Comparison of ENCODE assay signal across 1 cellular context in the genomic region with DNA sequence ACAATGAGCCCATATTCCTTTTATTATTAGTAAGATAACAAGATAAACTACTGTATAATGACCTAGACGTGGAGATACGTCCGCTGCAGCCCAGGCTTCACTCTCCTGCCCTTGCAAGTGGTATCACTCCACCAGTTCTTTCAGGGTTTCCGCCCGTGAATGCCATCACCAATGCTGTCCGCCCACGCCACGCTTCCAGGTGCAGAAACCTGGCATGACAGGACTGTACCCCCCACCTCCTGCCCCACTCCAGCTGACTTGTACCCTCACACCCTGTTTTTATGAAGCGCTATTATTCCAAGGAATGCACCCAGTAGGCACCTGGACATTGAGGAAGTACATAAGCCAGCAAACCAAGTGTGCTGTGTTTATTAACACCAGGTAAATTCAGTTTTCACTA.
TF ChIP-seq lines count a peak whose summit lies in the region.

No MANE protein-coding gene starts in this region.

TF ChIP-seq in H1, 55 proteins besides CTCF, POLR2A, EP300 and RAD21 (continued from another document):
- TF ChIP-seq BACH1 (IDR thresholded peaks at IDR 0.05; ENCODE audit: low read length), result no peak
TF ChIP-seq in H1: peak in this region for 0.
